ENCODE assay signal across 12 cellular contexts in the genomic region with DNA sequence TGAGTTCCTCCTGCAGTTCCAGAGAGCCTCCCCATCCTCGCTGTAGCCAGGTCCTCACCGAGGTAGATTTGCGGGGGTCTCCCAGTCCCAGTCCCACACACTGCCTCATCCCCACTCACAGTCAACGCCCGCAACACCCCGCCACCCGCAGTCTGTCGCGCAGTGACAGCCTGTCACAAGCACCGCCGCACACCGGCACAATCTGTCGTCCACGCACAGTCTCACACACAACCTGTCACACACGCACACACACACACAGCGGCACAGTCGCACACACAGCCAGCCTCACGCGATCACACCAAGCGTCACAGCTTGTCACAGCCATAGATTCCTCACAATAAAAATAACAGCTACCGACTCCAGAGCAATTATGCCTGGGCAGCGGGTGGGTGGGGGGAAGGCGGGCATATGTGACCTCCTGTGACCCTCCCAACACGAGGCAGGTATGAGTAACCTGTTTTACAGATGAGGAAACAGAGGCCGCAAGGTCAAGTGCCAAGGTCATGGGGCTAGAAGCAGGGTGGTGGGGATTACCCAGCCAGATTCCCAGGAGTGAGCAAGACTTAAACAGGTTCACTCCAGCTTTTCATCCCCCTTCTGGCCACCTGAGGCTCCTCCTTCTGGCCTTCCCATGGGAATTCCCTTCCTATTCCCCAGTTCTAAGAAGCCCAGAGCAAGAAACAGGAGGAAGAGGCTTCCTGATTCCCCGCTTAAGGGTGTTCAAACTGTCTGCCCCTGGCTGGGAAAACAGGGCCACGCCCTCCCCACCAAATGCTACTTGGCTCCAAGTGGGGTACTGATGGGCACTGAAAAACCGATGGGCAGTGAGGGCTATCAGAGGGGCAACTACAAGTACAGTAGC. TPM values are rescaled to one million over a fixed set of nuclear protein-coding genes. Genes with fewer than 3 reads are reported as not detected.
DNase-seq lines count a peak whose midpoint lies in the region; ATAC-seq, FAIRE-seq and TF ChIP-seq lines count a peak whose summit lies in the region.
"Had no signal": no experiment of that assay in that cellular context is flagged by ENCODE, and none has a peak within 500 bp of the region (broad histone marks: within the 10 kb centered on the region; RNA-seq: fewer than 3 reads in every experiment).

No MANE protein-coding gene starts in this region.

- H2AFZ ChIP-seq in HepG2 (ENCODE audit: low read length) (no peak overlapping the region), neural cell (ENCODE audit: low read depth, low read length) (no peak overlapping the region)

- no peak overlapping the region for H3K4me3 Mint-ChIP-seq in activated T-cell treated with anti-CD3 and anti-CD28 coated beads, Interleukin-2, amount 50 U/mL, for 72 hours
- peak overlapping the region in 1 of 2 donors; percentile 22 for H3K4me3 Mint-ChIP-seq in stimulated activated naive CD8-positive, alpha-beta T cell treated with anti-CD3 and anti-CD28 coated beads, Interleukin-15, amount 100 ng/mL, for 72 hours

- TF ChIP-seq CTCF in HepG2 (CRISPR knock-in tag; IDR thresholded peaks at IDR 0.05), result no peak
- no peak for TF ChIP-seq CTCF in right lobe of liver (IDR thresholded peaks at IDR 0.05)
- TF ChIP-seq CTCF in neural cell (IDR thresholded peaks at IDR 0.05; ENCODE audit: poor library complexity, severe bottlenecking), result no peak
- no peak for TF ChIP-seq CTCF in tibial nerve (IDR thresholded peaks at IDR 0.05)

- H4K20me1 ChIP-seq in HepG2 (ENCODE audit: insufficient read depth, low read length) (no peaks in the 10 kb centered on the region), neural cell (ENCODE audit: insufficient read depth) (no peaks in the 10 kb centered on the region)

- ATAC-seq in HepG2 (no peak), right lobe of liver (no peak), HG03571 (IDR thresholded peaks at IDR 0.05; ENCODE audit: unreplicated experiment) (no peak)
- ATAC-seq in activated T-cell treated with anti-CD3 and anti-CD28 coated beads, Interleukin-2, amount 50 U/mL, for 72 hours (replicated peaks in 1 of 2), result no peak
- no peak for ATAC-seq in stimulated activated naive CD8-positive, alpha-beta T cell treated with anti-CD3 and anti-CD28 coated beads, Interleukin-15, amount 100 ng/mL, for 72 hours

- CTCF ChIA-PET in HepG2 (lab: Yijun Ruan, JAX; ENCODE audit: low intra/inter-chr PET ratio, low total read pairs), result no interaction called here

- FAIRE-seq in HepG2 (lab: Jason Lieb, UNC), result no peak
- FAIRE-seq: urothelium cell line had no signal

- TF ChIP-seq POLR2A in HepG2 (IDR thresholded peaks at IDR 0.05; ENCODE audit: insufficient read depth in 1 of 2, low read depth in 2 of 2, low read length in 2 of 2) (no peak), right lobe of liver (IDR thresholded peaks at IDR 0.05) (no peak), tibial nerve (IDR thresholded peaks at IDR 0.05) (no peak)

- H3K36me3 Mint-ChIP-seq in activated T-cell treated with anti-CD3 and anti-CD28 coated beads, Interleukin-2, amount 50 U/mL, for 72 hours (ENCODE audit: insufficient read depth in 2 of 2), result peaks cover 0 to 1% of the 10 kb centered on the region in 2 donors

- POLR2A ChIA-PET in HepG2 (lab: Yijun Ruan, JAX), result interaction anchor here (1.5 kb wide), 1 partner anchor 23 kb away, joined by 4 read pairs; no protein-coding TSS in a partner anchor

- TF ChIP-seq EP300 in HepG2 (IDR thresholded peaks at IDR 0.05; ENCODE audit: low read depth in 2 of 2, low read length in 2 of 2) (no peak), HepG2 (CRISPR knock-in tag; IDR thresholded peaks at IDR 0.05; ENCODE audit: borderline replicate concordance) (no peak), neural cell (conservative IDR thresholded peaks at IDR 0.05; ENCODE audit: poor library complexity, severe bottlenecking) (no peak), tibial nerve (IDR thresholded peaks at IDR 0.05) (no peak)

- no peak overlapping the region for H3K4me2 ChIP-seq in HepG2 (ENCODE audit: low read depth, low read length)
- no peak overlapping the region for H3K4me2 ChIP-seq in neural cell (ENCODE audit: low read length)

- no peaks in the 10 kb centered on the region for H3K9me2 ChIP-seq in neural cell (ENCODE audit: insufficient read depth, low read length)

- TF ChIP-seq RAD21 in HepG2 (CRISPR knock-in tag; IDR thresholded peaks at IDR 0.05) (no peak), neural cell (conservative IDR thresholded peaks at IDR 0.05) (no peak)

- H3K27me3 ChIP-seq in HepG2 (ENCODE audit: control insufficient read depth in 1 of 2, insufficient read depth in 2 of 2, low read length in 2 of 2) (no peaks in the 10 kb centered on the region; a peak in 1 of 5 replicates), right lobe of liver (no peaks in the 10 kb centered on the region), neural cell (ENCODE audit: insufficient read depth, low read depth, low read length) (peaks cover 97% of the 10 kb centered on the region), tibial nerve (peaks cover 0 to 11% of the 10 kb centered on the region in 2 donors)

- H3K79me2 ChIP-seq in HepG2 (ENCODE audit: insufficient read depth, low read length) (peaks cover 28% of the 10 kb centered on the region), neural cell (replicated peaks; ENCODE audit: insufficient read depth, low read length) (no peaks in the 10 kb centered on the region)

- no peak overlapping the region for H3K27ac Mint-ChIP-seq in activated T-cell treated with anti-CD3 and anti-CD28 coated beads, Interleukin-2, amount 50 U/mL, for 72 hours
- H3K27ac Mint-ChIP-seq in stimulated activated naive CD8-positive, alpha-beta T cell treated with anti-CD3 and anti-CD28 coated beads, Interleukin-15, amount 100 ng/mL, for 72 hours, result no peak overlapping the region

- intact Hi-C loops in HepG2 (cut with micrococcal nuclease; ENCODE audit: unreplicated experiment) (no loop called here), right lobe of liver (cut with DNase I) (no loop called here)

- H3K4me1 ChIP-seq in HepG2 (ENCODE audit: insufficient read depth, low read length) (peaks cover 31% of the 10 kb centered on the region), right lobe of liver (peaks cover 0 to 50% (median 10%) of the 10 kb centered on the region in 4 donors), tibial nerve (peaks cover 0 to 97% (median 54%) of the 10 kb centered on the region in 4 donors)

- in situ Hi-C loops in HepG2 (cut with HindIII; ENCODE audit: extremely low pct_ligation_motif_present, low pct_unique_long_range_greater_than_20kb), result no loop called here

- H3K4me1 Mint-ChIP-seq in activated T-cell treated with anti-CD3 and anti-CD28 coated beads, Interleukin-2, amount 50 U/mL, for 72 hours (ENCODE audit: low read depth), result peaks cover 28% of the 10 kb centered on the region
- H3K4me1 Mint-ChIP-seq in stimulated activated naive CD8-positive, alpha-beta T cell treated with anti-CD3 and anti-CD28 coated beads, Interleukin-15, amount 100 ng/mL, for 72 hours, result peaks cover 40% of the 10 kb centered on the region

- 95% methylated on average over 28 of the region's 28 CpGs for WGBS in HepG2 (ENCODE audit: low lambda C conversion rate)
- WGBS in right lobe of liver (ENCODE audit: insufficient coverage, low coverage, low lambda C conversion rate, missing lambda C conversion rate), result 97% methylated on average over 17 of the region's 28 CpGs
- 86 to 88% methylated on average over 25 to 28 of the region's 28 CpGs for WGBS in tibial nerve, 2 donors

- H3K9ac ChIP-seq in HepG2 (ENCODE audit: insufficient read depth, low read depth, low read length) (no peak overlapping the region), neural cell (ENCODE audit: low read length) (no peak overlapping the region)

- no peaks in the 10 kb centered on the region for H3F3A ChIP-seq in neural cell (ENCODE audit: insufficient read depth, low read length, poor library complexity, severe bottlenecking)

- BruUV-seq in HepG2 (replicated peaks; lab: Mats Ljungman, UMichigan), result no TSS peak

- H3K27ac ChIP-seq in HepG2 (ENCODE audit: extremely low read length, insufficient read depth, low read length) (no peak overlapping the region), right lobe of liver (no peak overlapping the region), cingulate gyrus (ENCODE audit: low read depth, low read length) (peak overlapping the region; percentile 60), neural cell (ENCODE audit: low read length) (no peak overlapping the region), tibial nerve (peak overlapping the region in 2 of 4 donors; percentile 10 to 71)

- peaks cover 3 to 4% of the 10 kb centered on the region in 2 experiments; a peak in 3 of 5 replicates for H3K36me3 ChIP-seq in HepG2 (replicated peaks in 1 of 2; ENCODE audit: control insufficient read depth in 1 of 2, insufficient read depth in 2 of 2, low read length in 2 of 2)
- H3K36me3 ChIP-seq in right lobe of liver, result no peaks in the 10 kb centered on the region
- no peaks in the 10 kb centered on the region for H3K36me3 ChIP-seq in neural cell (ENCODE audit: insufficient read depth, low read length)
- peaks cover 0 to 4% (median 0%) of the 10 kb centered on the region in 3 donors for H3K36me3 ChIP-seq in tibial nerve

- no peaks in the 10 kb centered on the region for H3K9me3 ChIP-seq in HepG2 (ENCODE audit: low read length)
- no peaks in the 10 kb centered on the region for H3K9me3 ChIP-seq in right lobe of liver
- H3K9me3 ChIP-seq in neural cell (ENCODE audit: low read length), result no peaks in the 10 kb centered on the region
- no peaks in the 10 kb centered on the region for H3K9me3 ChIP-seq in tibial nerve

- no peaks in the 10 kb centered on the region for H3K9me3 Mint-ChIP-seq in activated T-cell treated with anti-CD3 and anti-CD28 coated beads, Interleukin-2, amount 50 U/mL, for 72 hours
- no peaks in the 10 kb centered on the region for H3K9me3 Mint-ChIP-seq in stimulated activated naive CD8-positive, alpha-beta T cell treated with anti-CD3 and anti-CD28 coated beads, Interleukin-15, amount 100 ng/mL, for 72 hours

- H3K4me3 ChIP-seq in HepG2 (replicated peaks in 1 of 3; ENCODE audit: insufficient read depth in 1 of 3, low read depth in 2 of 3, low read length in 3 of 3) (no peak overlapping the region), right lobe of liver (no peak overlapping the region), neural cell (ENCODE audit: low read length) (no peak overlapping the region), tibial nerve (no peak overlapping the region)

- no peak for DNase-seq in HepG2 (ENCODE audit: low spot score)
- no peak for DNase-seq in right lobe of liver
- no peak for DNase-seq in activated T-cell treated with anti-CD3 and anti-CD28 coated beads, Interleukin-2, amount 50 U/mL, for 72 hours
- DNase-seq in stimulated activated naive CD8-positive, alpha-beta T cell treated with anti-CD3 and anti-CD28 coated beads, Interleukin-15, amount 100 ng/mL, for 72 hours, result no peak
- DNase-seq in tibial nerve (ENCODE audit: low spot score in 2 of 2), result no peak
- DNase-seq: NCI-H510A treated with DMSO at 0.1 percent for 48 hours had no signal

- peaks cover 46% of the 10 kb centered on the region for H3K27me3 Mint-ChIP-seq in activated T-cell treated with anti-CD3 and anti-CD28 coated beads, Interleukin-2, amount 50 U/mL, for 72 hours (ENCODE audit: low read depth)
- peaks cover 69% of the 10 kb centered on the region for H3K27me3 Mint-ChIP-seq in stimulated activated naive CD8-positive, alpha-beta T cell treated with anti-CD3 and anti-CD28 coated beads, Interleukin-15, amount 100 ng/mL, for 72 hours

RNA-seq across cellular contexts. Expression of a gene that starts 13.9 kb away (rescaled TPM):
- total RNA-seq in HepG2 (2016; rRNA removed; fragmentation: Illumina TruSeq; extraction: Trizol), result 5.4 and 5.6 TPM in 2 replicates
- total RNA-seq in HepG2 (2016; cell fraction: cytosol; rRNA removed; fragmentation: Illumina TruSeq; extraction: Trizol; ENCODE audit: low read depth), result 16.3 and 20.2 TPM in 2 replicates
- total RNA-seq in HepG2 (2016; cell fraction: insoluble cytoplasmic fraction; rRNA removed; fragmentation: Illumina TruSeq; extraction: Trizol), result 4.6 and 4.7 TPM in 2 replicates
- 6.7 and 9.2 TPM in 2 replicates for total RNA-seq in HepG2 (2016; cell fraction: membrane; rRNA removed; fragmentation: Illumina TruSeq; extraction: Trizol)
- 4.9 and 6.0 TPM in 2 replicates for total RNA-seq in HepG2 (2016; cell fraction: nucleus; rRNA removed; fragmentation: Illumina TruSeq; extraction: Trizol)
- 3.0 and 3.4 TPM in 2 replicates for polyA plus RNA-seq in HepG2 (2011; rRNA removed)
- 1.4 and 1.6 TPM in 2 replicates for polyA plus RNA-seq in HepG2 (2011; cell fraction: cytosol; rRNA removed)
- polyA plus RNA-seq in HepG2 (2011; cell fraction: nucleus; rRNA removed), result 11.0 and 14.0 TPM in 2 replicates
- polyA plus RNA-seq in HepG2 (2012), result 9.0 and 12.2 TPM in 2 replicates
- 0.70 and 0.93 TPM in 2 replicates for polyA plus RNA-seq in HepG2 (2016; cell fraction: cytosol; fragmentation: Illumina TruSeq; extraction: Trizol; ENCODE audit: low read depth)
- polyA plus RNA-seq in HepG2 (2016; cell fraction: insoluble cytoplasmic fraction; fragmentation: Illumina TruSeq; extraction: Trizol; ENCODE audit: low read depth), result 8.8 and 11.9 TPM in 2 replicates
- polyA plus RNA-seq in HepG2 (2016; cell fraction: membrane; fragmentation: Illumina TruSeq; extraction: Trizol; ENCODE audit: low read depth), result 3.1 and 4.9 TPM in 2 replicates
- polyA plus RNA-seq in HepG2 (2016; cell fraction: nucleus; fragmentation: Illumina TruSeq; extraction: Trizol; ENCODE audit: insufficient read depth, low read depth), result 14.6 and 14.7 TPM in 2 replicates
- 0.82 and 6.2 TPM in 2 replicates for polyA minus RNA-seq in HepG2 (2011; rRNA and poly(A)+ RNA removed; ENCODE audit: low replicate concordance)
- 5.0 and 6.2 TPM in 2 replicates for polyA minus RNA-seq in HepG2 (2011; cell fraction: cytosol; rRNA and poly(A)+ RNA removed)
- polyA minus RNA-seq in HepG2 (2011; cell fraction: nucleus; rRNA and poly(A)+ RNA removed), result 6.8 and 7.7 TPM in 2 replicates
- 10 to 100 TPM; 20.3 to 40.0 (median 26.7) TPM for total RNA-seq in right lobe of liver
- not detected in 2 replicates for polyA plus RNA-seq in neural cell
- not detected in 2 replicates for polyA minus RNA-seq in neural cell
- 1 to 10 TPM; 2.2 to 2.8 TPM for total RNA-seq in activated T-cell treated with anti-CD3 and anti-CD28 coated beads, Interleukin-2, amount 50 U/mL, for 72 hours
- 10 to 100 TPM; 39.8 to 55.8 (median 48.2) TPM for total RNA-seq in tibial nerve

RNA-seq across cellular contexts. Expression of a gene that starts 39.8 kb away (rescaled TPM):
- total RNA-seq in HepG2 (2016; rRNA removed; fragmentation: Illumina TruSeq; extraction: Trizol) (not detected in 2 replicates), right lobe of liver (not detected), tibial nerve (not detected)
- not detected in 2 replicates for total RNA-seq in HepG2 (2016; cell fraction: cytosol; rRNA removed; fragmentation: Illumina TruSeq; extraction: Trizol; ENCODE audit: low read depth)
- not detected in 2 replicates for total RNA-seq in HepG2 (2016; cell fraction: insoluble cytoplasmic fraction; rRNA removed; fragmentation: Illumina TruSeq; extraction: Trizol)
- total RNA-seq in HepG2 (2016; cell fraction: membrane; rRNA removed; fragmentation: Illumina TruSeq; extraction: Trizol), result not detected in 2 replicates
- total RNA-seq in HepG2 (2016; cell fraction: nucleus; rRNA removed; fragmentation: Illumina TruSeq; extraction: Trizol), result not detected in 2 replicates
- polyA plus RNA-seq in HepG2 (2011; rRNA removed) (0.04 TPM in 1 of 2 replicates, not detected in the other), neural cell (not detected in 2 replicates)
- 0.03 and 0.04 TPM in 2 replicates for polyA plus RNA-seq in HepG2 (2011; cell fraction: cytosol; rRNA removed)
- 0.10 and 0.13 TPM in 2 replicates for polyA plus RNA-seq in HepG2 (2011; cell fraction: nucleus; rRNA removed)
- polyA plus RNA-seq in HepG2 (2012), result not detected in 2 replicates
- polyA plus RNA-seq in HepG2 (2016; cell fraction: cytosol; fragmentation: Illumina TruSeq; extraction: Trizol; ENCODE audit: low read depth), result not detected in 2 replicates
- polyA plus RNA-seq in HepG2 (2016; cell fraction: insoluble cytoplasmic fraction; fragmentation: Illumina TruSeq; extraction: Trizol; ENCODE audit: low read depth), result not detected in 2 replicates
- not detected in 2 replicates for polyA plus RNA-seq in HepG2 (2016; cell fraction: membrane; fragmentation: Illumina TruSeq; extraction: Trizol; ENCODE audit: low read depth)
- not detected in 2 replicates for polyA plus RNA-seq in HepG2 (2016; cell fraction: nucleus; fragmentation: Illumina TruSeq; extraction: Trizol; ENCODE audit: insufficient read depth, low read depth)
- polyA minus RNA-seq in HepG2 (2011; rRNA and poly(A)+ RNA removed; ENCODE audit: low replicate concordance), result 0.40 TPM in 1 of 2 replicates, not detected in the other
- polyA minus RNA-seq in HepG2 (2011; cell fraction: cytosol; rRNA and poly(A)+ RNA removed), result not detected in 2 replicates
- not detected in 2 replicates for polyA minus RNA-seq in HepG2 (2011; cell fraction: nucleus; rRNA and poly(A)+ RNA removed)
- not detected in 2 replicates for polyA minus RNA-seq in neural cell
- under 1 TPM; 0.12 to 0.32 TPM for total RNA-seq in activated T-cell treated with anti-CD3 and anti-CD28 coated beads, Interleukin-2, amount 50 U/mL, for 72 hours
- total RNA-seq: kidney epithelial cell had no signal
- polyA plus RNA-seq: BJ had no signal

RNA-seq across cellular contexts. Expression of a gene that starts 52.1 kb away (rescaled TPM):
- total RNA-seq in HepG2 (2016; rRNA removed; fragmentation: Illumina TruSeq; extraction: Trizol) (24.6 and 37.4 TPM in 2 replicates), right lobe of liver (10 to 100 TPM in 3 of 6 experiments, 1 to 10 TPM in 3; 7.7 to 29.3 (median 10.0) TPM), tibial nerve (10 to 100 TPM; 41.4 to 68.8 (median 53.5) TPM)
- total RNA-seq in HepG2 (2016; cell fraction: cytosol; rRNA removed; fragmentation: Illumina TruSeq; extraction: Trizol; ENCODE audit: low read depth), result 14.3 and 14.8 TPM in 2 replicates
- 25.1 and 41.7 TPM in 2 replicates for total RNA-seq in HepG2 (2016; cell fraction: insoluble cytoplasmic fraction; rRNA removed; fragmentation: Illumina TruSeq; extraction: Trizol)
- total RNA-seq in HepG2 (2016; cell fraction: membrane; rRNA removed; fragmentation: Illumina TruSeq; extraction: Trizol), result 14.2 and 15.7 TPM in 2 replicates
- total RNA-seq in HepG2 (2016; cell fraction: nucleus; rRNA removed; fragmentation: Illumina TruSeq; extraction: Trizol), result 8.8 and 9.5 TPM in 2 replicates
- polyA plus RNA-seq in HepG2 (2011; rRNA removed) (30.7 and 31.9 TPM in 2 replicates), neural cell (18.6 and 21.3 TPM in 2 replicates)
- 33.0 and 52.1 TPM in 2 replicates for polyA plus RNA-seq in HepG2 (2011; cell fraction: cytosol; rRNA removed)
- polyA plus RNA-seq in HepG2 (2011; cell fraction: nucleus; rRNA removed), result 13.9 and 14.0 TPM in 2 replicates
- polyA plus RNA-seq in HepG2 (2012), result 19.0 and 20.6 TPM in 2 replicates
- polyA plus RNA-seq in HepG2 (2016; cell fraction: cytosol; fragmentation: Illumina TruSeq; extraction: Trizol; ENCODE audit: low read depth), result 24.7 and 26.7 TPM in 2 replicates
- 71.6 and 84.3 TPM in 2 replicates for polyA plus RNA-seq in HepG2 (2016; cell fraction: insoluble cytoplasmic fraction; fragmentation: Illumina TruSeq; extraction: Trizol; ENCODE audit: low read depth)
- 20.1 and 21.0 TPM in 2 replicates for polyA plus RNA-seq in HepG2 (2016; cell fraction: membrane; fragmentation: Illumina TruSeq; extraction: Trizol; ENCODE audit: low read depth)
- 27.9 and 29.2 TPM in 2 replicates for polyA plus RNA-seq in HepG2 (2016; cell fraction: nucleus; fragmentation: Illumina TruSeq; extraction: Trizol; ENCODE audit: insufficient read depth, low read depth)
- polyA minus RNA-seq in HepG2 (2011; rRNA and poly(A)+ RNA removed; ENCODE audit: low replicate concordance), result 6.2 and 12.6 TPM in 2 replicates
- polyA minus RNA-seq in HepG2 (2011; cell fraction: cytosol; rRNA and poly(A)+ RNA removed), result 9.9 and 11.7 TPM in 2 replicates
- 3.2 and 3.7 TPM in 2 replicates for polyA minus RNA-seq in HepG2 (2011; cell fraction: nucleus; rRNA and poly(A)+ RNA removed)
- 11.2 and 12.0 TPM in 2 replicates for polyA minus RNA-seq in neural cell
- 10 to 100 TPM; 15.9 to 16.4 TPM for total RNA-seq in activated T-cell treated with anti-CD3 and anti-CD28 coated beads, Interleukin-2, amount 50 U/mL, for 72 hours
